ENCODE assay signal across 1 cellular context in the genomic region with DNA sequence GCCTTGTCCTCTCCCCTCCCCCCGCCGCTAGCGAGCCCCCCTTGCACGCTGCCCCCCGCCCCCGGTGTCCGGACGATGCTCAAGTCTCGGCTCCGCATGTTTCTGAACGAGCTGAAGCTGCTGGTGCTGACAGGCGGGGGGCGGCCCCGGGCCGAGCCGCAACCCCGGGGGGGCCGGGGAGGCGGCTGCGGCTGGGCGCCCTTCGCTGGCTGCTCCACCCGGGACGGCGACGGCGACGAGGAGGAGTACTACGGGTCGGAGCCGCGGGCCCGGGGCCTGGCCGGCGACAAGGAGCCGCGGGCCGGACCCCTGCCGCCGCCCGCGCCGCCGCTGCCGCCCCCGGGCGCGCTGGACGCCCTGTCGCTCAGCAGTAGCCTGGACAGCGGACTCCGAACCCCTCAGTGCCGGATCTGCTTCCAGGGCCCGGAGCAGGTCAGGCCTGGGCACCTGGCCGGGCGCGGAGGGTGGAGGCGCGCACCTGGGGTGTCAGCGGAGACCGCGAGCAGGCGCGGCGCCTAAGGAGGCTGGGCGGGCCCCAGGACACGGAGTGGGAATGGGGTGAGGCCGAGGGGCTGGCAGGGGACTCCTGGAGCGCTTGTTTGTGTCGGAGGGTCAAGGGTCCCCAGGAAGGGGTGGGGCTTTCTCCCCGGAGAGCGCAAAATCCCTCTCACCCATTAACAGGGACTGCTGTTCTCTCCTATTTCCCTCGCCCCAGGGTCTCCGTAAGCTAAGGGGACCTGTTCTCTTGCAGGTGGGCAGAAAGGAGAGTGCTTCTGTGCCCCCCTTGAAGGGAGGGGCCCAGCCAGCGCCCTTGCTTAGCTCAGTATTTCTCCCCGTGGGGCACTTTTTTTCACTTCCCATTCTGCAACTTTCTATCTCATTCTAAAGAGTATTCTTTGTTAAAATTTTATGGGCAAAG.
TF ChIP-seq lines count a peak whose summit lies in the region.

No MANE protein-coding gene starts in this region.

TF ChIP-seq in HepG2, 621 proteins besides CTCF, POLR2A, EP300 and RAD21 (continued from another document and continues in another):
- TF ChIP-seq RXRA (CRISPR knock-in tag; IDR thresholded peaks at IDR 0.05) (peak; percentile 45; the same call in 1 of the 2 replicates), HNRNPLL (IDR thresholded peaks at IDR 0.05; ENCODE audit: low read depth, low read length, poor library complexity, severe bottlenecking) (peak; percentile 62), XBP1 (CRISPR knock-in tag; IDR thresholded peaks at IDR 0.05) (no peak), CEBPZ (IDR thresholded peaks at IDR 0.05; ENCODE audit: low read length) (no peak), ZNF891 (CRISPR knock-in tag; IDR thresholded peaks at IDR 0.05) (peak; percentile 44; the same call in 1 of the 2 replicates), ZNF746 (CRISPR knock-in tag; IDR thresholded peaks at IDR 0.05) (peak; percentile 59; the same call in 1 of the 2 replicates), ATF4 (CRISPR knock-in tag; IDR thresholded peaks at IDR 0.05) (no peak), ZNF672 (CRISPR knock-in tag; IDR thresholded peaks at IDR 0.05) (no peak), SRSF9 (IDR thresholded peaks at IDR 0.05; ENCODE audit: borderline replicate concordance, insufficient read depth, low read depth, low read length, poor library complexity, severe bottlenecking) (no peak), CCAR2 (optimal IDR thresholded peaks at IDR 0.05; ENCODE audit: low read depth, low read length) (no peak), ZNF792 (CRISPR knock-in tag; IDR thresholded peaks at IDR 0.05) (no peak), CENPX (CRISPR knock-in tag; IDR thresholded peaks at IDR 0.05) (no peak), RBM39 (IDR thresholded peaks at IDR 0.05; ENCODE audit: low read depth, low read length, poor library complexity, severe bottlenecking) (no peak), REL (CRISPR knock-in tag; conservative IDR thresholded peaks at IDR 0.05) (no peak), MYNN (CRISPR knock-in tag; IDR thresholded peaks at IDR 0.05; ENCODE audit: low read depth) (no peak), EZH2 (conservative IDR thresholded peaks at IDR 0.05; ENCODE audit: low read depth, low read length) (no peak), ZNF460 (CRISPR knock-in tag; IDR thresholded peaks at IDR 0.05; ENCODE audit: borderline replicate concordance) (no peak), ZSCAN22 (CRISPR knock-in tag; IDR thresholded peaks at IDR 0.05) (no peak), LCORL (IDR thresholded peaks at IDR 0.05) (no peak), LCORL (CRISPR knock-in tag; IDR thresholded peaks at IDR 0.05) (peak; percentile 45; the same call in 1 of the 2 replicates), ZFP91 (CRISPR knock-in tag; IDR thresholded peaks at IDR 0.05; ENCODE audit: borderline replicate concordance) (0 out of 2 replicates have a peak, but pooled peaks have one; percentile 18), MBD4 (IDR thresholded peaks at IDR 0.05; ENCODE audit: borderline replicate concordance, low read length) (no peak), JUND (CRISPR knock-in tag; IDR thresholded peaks at IDR 0.05) (no peak), JARID2 (CRISPR knock-in tag; IDR thresholded peaks at IDR 0.05; ENCODE audit: insufficient replicate concordance) (no peak), TBX3 (IDR thresholded peaks at IDR 0.05; ENCODE audit: borderline replicate concordance) (no peak), NRL (CRISPR knock-in tag; IDR thresholded peaks at IDR 0.05; ENCODE audit: borderline replicate concordance) (peak; percentile 61), ZNF354B (CRISPR knock-in tag; IDR thresholded peaks at IDR 0.05) (no peak), ZNF589 (CRISPR knock-in tag; conservative IDR thresholded peaks at IDR 0.05) (no peak), KMT2B (CRISPR knock-in tag; IDR thresholded peaks at IDR 0.05) (no peak), U2AF2 (IDR thresholded peaks at IDR 0.05; ENCODE audit: low read depth, low read length) (no peak), KLF16 (CRISPR knock-in tag; IDR thresholded peaks at IDR 0.05) (0 out of 4 replicates have a peak, but pooled peaks of 1 of the 2 experiments have one; percentile 25), WIZ (CRISPR knock-in tag; IDR thresholded peaks at IDR 0.05) (no peak), ZNF256 (CRISPR knock-in tag; conservative IDR thresholded peaks at IDR 0.05) (0 out of 2 replicates have a peak, but pooled peaks have one; percentile 73), ZMAT3 (CRISPR knock-in tag; conservative IDR thresholded peaks at IDR 0.05) (no peak), PCBP1 (IDR thresholded peaks at IDR 0.05; ENCODE audit: borderline replicate concordance, low read depth, low read length) (no peak)
- TF ChIP-seq, protein P1, sequence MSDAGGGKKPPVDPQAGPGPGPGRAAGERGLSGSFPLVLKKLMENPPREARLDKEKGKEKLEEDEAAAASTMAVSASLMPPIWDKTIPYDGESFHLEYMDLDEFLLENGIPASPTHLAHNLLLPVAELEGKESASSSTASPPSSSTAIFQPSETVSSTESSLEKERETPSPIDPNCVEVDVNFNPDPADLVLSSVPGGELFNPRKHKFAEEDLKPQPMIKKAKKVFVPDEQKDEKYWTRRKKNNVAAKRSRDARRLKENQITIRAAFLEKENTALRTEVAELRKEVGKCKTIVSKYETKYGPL (CRISPR knock-in tag; IDR thresholded peaks at IDR 0.05), result no peak
- TF ChIP-seq, protein P2, sequence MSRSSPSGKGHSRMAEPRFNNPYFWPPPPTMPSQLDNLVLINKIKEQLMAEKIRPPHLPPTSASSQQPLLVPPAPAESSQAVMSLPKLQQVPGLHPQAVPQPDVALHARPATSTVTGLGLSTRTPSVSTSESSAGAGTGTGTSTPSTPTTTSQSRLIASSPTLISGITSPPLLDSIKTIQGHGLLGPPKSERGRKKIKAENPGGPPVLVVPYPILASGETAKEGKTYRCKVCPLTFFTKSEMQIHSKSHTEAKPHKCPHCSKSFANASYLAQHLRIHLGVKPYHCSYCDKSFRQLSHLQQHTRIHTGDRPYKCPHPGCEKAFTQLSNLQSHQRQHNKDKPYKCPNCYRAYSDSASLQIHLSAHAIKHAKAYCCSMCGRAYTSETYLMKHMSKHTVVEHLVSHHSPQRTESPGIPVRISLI (CRISPR knock-in tag; IDR thresholded peaks at IDR 0.05; ENCODE audit: borderline replicate concordance), result no peak
- TF ChIP-seq, protein P3, sequence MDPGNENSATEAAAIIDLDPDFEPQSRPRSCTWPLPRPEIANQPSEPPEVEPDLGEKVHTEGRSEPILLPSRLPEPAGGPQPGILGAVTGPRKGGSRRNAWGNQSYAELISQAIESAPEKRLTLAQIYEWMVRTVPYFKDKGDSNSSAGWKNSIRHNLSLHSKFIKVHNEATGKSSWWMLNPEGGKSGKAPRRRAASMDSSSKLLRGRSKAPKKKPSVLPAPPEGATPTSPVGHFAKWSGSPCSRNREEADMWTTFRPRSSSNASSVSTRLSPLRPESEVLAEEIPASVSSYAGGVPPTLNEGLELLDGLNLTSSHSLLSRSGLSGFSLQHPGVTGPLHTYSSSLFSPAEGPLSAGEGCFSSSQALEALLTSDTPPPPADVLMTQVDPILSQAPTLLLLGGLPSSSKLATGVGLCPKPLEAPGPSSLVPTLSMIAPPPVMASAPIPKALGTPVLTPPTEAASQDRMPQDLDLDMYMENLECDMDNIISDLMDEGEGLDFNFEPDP (CRISPR knock-in tag; conservative IDR thresholded peaks at IDR 0.05), result no peak
- TF ChIP-seq, protein P4, sequence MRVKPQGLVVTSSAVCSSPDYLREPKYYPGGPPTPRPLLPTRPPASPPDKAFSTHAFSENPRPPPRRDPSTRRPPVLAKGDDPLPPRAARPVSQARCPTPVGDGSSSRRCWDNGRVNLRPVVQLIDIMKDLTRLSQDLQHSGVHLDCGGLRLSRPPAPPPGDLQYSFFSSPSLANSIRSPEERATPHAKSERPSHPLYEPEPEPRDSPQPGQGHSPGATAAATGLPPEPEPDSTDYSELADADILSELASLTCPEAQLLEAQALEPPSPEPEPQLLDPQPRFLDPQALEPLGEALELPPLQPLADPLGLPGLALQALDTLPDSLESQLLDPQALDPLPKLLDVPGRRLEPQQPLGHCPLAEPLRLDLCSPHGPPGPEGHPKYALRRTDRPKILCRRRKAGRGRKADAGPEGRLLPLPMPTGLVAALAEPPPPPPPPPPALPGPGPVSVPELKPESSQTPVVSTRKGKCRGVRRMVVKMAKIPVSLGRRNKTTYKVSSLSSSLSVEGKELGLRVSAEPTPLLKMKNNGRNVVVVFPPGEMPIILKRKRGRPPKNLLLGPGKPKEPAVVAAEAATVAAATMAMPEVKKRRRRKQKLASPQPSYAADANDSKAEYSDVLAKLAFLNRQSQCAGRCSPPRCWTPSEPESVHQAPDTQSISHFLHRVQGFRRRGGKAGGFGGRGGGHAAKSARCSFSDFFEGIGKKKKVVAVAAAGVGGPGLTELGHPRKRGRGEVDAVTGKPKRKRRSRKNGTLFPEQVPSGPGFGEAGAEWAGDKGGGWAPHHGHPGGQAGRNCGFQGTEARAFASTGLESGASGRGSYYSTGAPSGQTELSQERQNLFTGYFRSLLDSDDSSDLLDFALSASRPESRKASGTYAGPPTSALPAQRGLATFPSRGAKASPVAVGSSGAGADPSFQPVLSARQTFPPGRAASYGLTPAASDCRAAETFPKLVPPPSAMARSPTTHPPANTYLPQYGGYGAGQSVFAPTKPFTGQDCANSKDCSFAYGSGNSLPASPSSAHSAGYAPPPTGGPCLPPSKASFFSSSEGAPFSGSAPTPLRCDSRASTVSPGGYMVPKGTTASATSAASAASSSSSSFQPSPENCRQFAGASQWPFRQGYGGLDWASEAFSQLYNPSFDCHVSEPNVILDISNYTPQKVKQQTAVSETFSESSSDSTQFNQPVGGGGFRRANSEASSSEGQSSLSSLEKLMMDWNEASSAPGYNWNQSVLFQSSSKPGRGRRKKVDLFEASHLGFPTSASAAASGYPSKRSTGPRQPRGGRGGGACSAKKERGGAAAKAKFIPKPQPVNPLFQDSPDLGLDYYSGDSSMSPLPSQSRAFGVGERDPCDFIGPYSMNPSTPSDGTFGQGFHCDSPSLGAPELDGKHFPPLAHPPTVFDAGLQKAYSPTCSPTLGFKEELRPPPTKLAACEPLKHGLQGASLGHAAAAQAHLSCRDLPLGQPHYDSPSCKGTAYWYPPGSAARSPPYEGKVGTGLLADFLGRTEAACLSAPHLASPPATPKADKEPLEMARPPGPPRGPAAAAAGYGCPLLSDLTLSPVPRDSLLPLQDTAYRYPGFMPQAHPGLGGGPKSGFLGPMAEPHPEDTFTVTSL (CRISPR knock-in tag; IDR thresholded peaks at IDR 0.05; ENCODE audit: borderline replicate concordance), result no peak
- TF ChIP-seq, protein P5, sequence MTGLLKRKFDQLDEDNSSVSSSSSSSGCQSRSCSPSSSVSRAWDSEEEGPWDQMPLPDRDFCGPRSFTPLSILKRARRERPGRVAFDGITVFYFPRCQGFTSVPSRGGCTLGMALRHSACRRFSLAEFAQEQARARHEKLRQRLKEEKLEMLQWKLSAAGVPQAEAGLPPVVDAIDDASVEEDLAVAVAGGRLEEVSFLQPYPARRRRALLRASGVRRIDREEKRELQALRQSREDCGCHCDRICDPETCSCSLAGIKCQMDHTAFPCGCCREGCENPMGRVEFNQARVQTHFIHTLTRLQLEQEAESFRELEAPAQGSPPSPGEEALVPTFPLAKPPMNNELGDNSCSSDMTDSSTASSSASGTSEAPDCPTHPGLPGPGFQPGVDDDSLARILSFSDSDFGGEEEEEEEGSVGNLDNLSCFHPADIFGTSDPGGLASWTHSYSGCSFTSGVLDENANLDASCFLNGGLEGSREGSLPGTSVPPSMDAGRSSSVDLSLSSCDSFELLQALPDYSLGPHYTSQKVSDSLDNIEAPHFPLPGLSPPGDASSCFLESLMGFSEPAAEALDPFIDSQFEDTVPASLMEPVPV (CRISPR knock-in tag; IDR thresholded peaks at IDR 0.05), result peak; percentile 61; the same call in 1 of the 2 replicates
- TF ChIP-seq, protein P6, sequence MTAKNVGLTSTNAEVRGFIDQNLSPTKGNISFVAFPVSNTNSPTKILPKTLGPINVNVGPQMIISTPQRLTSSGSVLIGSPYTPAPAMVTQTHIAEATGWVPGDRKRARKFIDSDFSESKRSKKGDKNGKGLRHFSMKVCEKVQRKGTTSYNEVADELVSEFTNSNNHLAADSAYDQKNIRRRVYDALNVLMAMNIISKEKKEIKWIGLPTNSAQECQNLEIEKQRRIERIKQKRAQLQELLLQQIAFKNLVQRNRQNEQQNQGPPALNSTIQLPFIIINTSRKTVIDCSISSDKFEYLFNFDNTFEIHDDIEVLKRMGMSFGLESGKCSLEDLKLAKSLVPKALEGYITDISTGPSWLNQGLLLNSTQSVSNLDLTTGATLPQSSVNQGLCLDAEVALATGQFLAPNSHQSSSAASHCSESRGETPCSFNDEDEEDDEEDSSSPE (CRISPR knock-in tag; IDR thresholded peaks at IDR 0.05), result no peak
